ENCODE assay signal across 1 cellular context in the genomic region with DNA sequence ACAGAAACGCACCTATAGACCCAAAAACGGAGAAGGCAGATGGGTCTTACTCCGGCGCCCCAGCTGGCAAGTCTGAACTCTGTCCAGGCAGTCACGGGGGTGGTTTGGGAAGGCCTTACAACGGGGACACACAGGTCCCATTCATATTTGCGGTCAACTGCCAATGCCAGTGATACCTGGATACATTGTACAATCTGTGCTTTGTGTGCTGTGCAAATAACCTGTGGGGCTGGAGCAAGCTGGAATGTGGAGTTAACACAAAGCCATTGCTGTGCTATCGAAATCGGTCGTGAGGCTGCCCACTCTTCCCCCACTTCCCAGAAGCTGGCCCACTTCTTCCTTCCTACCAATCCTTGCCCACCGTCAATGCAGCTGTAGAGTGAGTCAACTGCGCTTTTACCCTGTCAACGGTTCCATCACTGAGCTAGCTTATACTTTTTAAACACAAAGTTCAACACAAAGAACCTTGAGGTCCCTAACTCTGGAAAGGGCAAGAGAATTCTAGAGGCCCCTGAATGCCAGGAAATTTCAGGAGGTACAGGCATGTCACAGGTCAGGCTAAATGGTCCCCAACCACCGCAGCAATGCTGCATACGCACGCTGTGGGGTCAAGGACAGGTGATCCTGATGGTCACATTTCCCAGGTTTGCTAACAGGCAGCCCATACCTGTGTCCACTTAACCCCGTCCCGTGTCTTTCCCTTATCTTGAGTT.
A peak's percentile ranks its signal among the peaks of the same experiment; 100 is the strongest.
TF ChIP-seq lines count a peak whose summit lies in the region.

No MANE protein-coding gene starts in this region.

TF ChIP-seq in HepG2, 621 proteins besides CTCF, POLR2A, EP300 and RAD21 (continued from another document and continues in another):
- TF ChIP-seq, protein P1, sequence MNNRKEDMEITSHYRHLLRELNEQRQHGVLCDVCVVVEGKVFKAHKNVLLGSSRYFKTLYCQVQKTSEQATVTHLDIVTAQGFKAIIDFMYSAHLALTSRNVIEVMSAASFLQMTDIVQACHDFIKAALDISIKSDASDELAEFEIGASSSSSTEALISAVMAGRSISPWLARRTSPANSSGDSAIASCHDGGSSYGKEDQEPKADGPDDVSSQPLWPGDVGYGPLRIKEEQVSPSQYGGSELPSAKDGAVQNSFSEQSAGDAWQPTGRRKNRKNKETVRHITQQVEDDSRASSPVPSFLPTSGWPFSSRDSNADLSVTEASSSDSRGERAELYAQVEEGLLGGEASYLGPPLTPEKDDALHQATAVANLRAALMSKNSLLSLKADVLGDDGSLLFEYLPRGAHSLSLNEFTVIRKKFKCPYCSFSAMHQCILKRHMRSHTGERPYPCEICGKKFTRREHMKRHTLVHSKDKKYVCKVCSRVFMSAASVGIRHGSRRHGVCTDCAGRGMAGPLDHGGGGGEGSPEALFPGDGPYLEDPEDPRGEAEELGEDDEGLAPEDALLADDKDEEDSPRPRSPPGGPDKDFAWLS (CRISPR knock-in tag; IDR thresholded peaks at IDR 0.05; ENCODE audit: borderline replicate concordance), result no peak; the same call in 1 of the 2 replicates
- TF ChIP-seq, protein P2, sequence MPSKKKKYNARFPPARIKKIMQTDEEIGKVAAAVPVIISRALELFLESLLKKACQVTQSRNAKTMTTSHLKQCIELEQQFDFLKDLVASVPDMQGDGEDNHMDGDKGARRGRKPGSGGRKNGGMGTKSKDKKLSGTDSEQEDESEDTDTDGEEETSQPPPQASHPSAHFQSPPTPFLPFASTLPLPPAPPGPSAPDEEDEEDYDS (CRISPR knock-in tag; IDR thresholded peaks at IDR 0.05), result no peak; the same call in 1 of the 2 replicates
- TF ChIP-seq STAT5B (CRISPR knock-in tag; IDR thresholded peaks at IDR 0.05), result no peak
- TF ChIP-seq ZNF883 (CRISPR knock-in tag; IDR thresholded peaks at IDR 0.05; ENCODE audit: not compliant biosample characterization), result peak; percentile 61
- peak; percentile 91 for TF ChIP-seq FOXA3 (CRISPR knock-in tag; IDR thresholded peaks at IDR 0.05)
- TF ChIP-seq, protein P3, sequence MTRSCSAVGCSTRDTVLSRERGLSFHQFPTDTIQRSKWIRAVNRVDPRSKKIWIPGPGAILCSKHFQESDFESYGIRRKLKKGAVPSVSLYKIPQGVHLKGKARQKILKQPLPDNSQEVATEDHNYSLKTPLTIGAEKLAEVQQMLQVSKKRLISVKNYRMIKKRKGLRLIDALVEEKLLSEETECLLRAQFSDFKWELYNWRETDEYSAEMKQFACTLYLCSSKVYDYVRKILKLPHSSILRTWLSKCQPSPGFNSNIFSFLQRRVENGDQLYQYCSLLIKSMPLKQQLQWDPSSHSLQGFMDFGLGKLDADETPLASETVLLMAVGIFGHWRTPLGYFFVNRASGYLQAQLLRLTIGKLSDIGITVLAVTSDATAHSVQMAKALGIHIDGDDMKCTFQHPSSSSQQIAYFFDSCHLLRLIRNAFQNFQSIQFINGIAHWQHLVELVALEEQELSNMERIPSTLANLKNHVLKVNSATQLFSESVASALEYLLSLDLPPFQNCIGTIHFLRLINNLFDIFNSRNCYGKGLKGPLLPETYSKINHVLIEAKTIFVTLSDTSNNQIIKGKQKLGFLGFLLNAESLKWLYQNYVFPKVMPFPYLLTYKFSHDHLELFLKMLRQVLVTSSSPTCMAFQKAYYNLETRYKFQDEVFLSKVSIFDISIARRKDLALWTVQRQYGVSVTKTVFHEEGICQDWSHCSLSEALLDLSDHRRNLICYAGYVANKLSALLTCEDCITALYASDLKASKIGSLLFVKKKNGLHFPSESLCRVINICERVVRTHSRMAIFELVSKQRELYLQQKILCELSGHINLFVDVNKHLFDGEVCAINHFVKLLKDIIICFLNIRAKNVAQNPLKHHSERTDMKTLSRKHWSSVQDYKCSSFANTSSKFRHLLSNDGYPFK (CRISPR knock-in tag; IDR thresholded peaks at IDR 0.05; ENCODE audit: borderline replicate concordance), result 0 out of 2 replicates have a peak, but pooled peaks have one; percentile 27
- TF ChIP-seq, protein P4, sequence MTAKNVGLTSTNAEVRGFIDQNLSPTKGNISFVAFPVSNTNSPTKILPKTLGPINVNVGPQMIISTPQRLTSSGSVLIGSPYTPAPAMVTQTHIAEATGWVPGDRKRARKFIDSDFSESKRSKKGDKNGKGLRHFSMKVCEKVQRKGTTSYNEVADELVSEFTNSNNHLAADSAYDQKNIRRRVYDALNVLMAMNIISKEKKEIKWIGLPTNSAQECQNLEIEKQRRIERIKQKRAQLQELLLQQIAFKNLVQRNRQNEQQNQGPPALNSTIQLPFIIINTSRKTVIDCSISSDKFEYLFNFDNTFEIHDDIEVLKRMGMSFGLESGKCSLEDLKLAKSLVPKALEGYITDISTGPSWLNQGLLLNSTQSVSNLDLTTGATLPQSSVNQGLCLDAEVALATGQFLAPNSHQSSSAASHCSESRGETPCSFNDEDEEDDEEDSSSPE (CRISPR knock-in tag; IDR thresholded peaks at IDR 0.05), result peak; percentile 36; the same call in 1 of the 2 replicates
- TF ChIP-seq, protein P5, sequence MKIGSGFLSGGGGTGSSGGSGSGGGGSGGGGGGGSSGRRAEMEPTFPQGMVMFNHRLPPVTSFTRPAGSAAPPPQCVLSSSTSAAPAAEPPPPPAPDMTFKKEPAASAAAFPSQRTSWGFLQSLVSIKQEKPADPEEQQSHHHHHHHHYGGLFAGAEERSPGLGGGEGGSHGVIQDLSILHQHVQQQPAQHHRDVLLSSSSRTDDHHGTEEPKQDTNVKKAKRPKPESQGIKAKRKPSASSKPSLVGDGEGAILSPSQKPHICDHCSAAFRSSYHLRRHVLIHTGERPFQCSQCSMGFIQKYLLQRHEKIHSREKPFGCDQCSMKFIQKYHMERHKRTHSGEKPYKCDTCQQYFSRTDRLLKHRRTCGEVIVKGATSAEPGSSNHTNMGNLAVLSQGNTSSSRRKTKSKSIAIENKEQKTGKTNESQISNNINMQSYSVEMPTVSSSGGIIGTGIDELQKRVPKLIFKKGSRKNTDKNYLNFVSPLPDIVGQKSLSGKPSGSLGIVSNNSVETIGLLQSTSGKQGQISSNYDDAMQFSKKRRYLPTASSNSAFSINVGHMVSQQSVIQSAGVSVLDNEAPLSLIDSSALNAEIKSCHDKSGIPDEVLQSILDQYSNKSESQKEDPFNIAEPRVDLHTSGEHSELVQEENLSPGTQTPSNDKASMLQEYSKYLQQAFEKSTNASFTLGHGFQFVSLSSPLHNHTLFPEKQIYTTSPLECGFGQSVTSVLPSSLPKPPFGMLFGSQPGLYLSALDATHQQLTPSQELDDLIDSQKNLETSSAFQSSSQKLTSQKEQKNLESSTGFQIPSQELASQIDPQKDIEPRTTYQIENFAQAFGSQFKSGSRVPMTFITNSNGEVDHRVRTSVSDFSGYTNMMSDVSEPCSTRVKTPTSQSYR (CRISPR knock-in tag; IDR thresholded peaks at IDR 0.05; ENCODE audit: borderline replicate concordance), result peak; percentile 92
- TF ChIP-seq, protein P6, sequence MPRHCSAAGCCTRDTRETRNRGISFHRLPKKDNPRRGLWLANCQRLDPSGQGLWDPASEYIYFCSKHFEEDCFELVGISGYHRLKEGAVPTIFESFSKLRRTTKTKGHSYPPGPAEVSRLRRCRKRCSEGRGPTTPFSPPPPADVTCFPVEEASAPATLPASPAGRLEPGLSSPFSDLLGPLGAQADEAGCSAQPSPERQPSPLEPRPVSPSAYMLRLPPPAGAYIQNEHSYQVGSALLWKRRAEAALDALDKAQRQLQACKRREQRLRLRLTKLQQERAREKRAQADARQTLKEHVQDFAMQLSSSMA (CRISPR knock-in tag; IDR thresholded peaks at IDR 0.05), result no peak; the same call in 1 of the 2 replicates
- TF ChIP-seq HDAC6 (IDR thresholded peaks at IDR 0.05; ENCODE audit: low read depth, low read length), result no peak
- TF ChIP-seq MBNL3 (CRISPR knock-in tag; conservative IDR thresholded peaks at IDR 0.05), result no peak
- TF ChIP-seq ZNF713 (CRISPR knock-in tag; IDR thresholded peaks at IDR 0.05), result no peak; the same call in 1 of the 2 replicates
- TF ChIP-seq ZNF382 (CRISPR knock-in tag; IDR thresholded peaks at IDR 0.05; ENCODE audit: borderline replicate concordance), result no peak
- TF ChIP-seq KAT2B (IDR thresholded peaks at IDR 0.05; ENCODE audit: borderline replicate concordance, low read depth, low read length), result no peak
- no peak for TF ChIP-seq ZFAT (CRISPR knock-in tag; conservative IDR thresholded peaks at IDR 0.05)
- TF ChIP-seq, protein P7, sequence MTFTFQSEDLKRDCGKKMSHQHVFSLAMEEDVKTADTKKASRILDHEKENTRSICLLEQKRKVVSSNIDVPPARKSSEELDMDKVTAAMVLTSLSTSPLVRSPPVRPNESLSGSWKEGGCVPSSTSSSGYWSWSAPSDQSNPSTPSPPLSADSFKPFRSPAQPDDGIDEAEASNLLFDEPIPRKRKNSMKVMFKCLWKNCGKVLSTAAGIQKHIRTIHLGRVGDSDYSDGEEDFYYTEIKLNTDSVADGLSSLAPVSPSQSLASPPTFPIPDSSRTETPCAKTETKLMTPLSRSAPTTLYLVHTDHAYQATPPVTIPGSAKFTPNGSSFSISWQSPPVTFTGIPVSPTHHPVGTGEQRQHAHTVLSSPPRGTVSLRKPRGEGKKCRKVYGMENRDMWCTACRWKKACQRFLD (CRISPR knock-in tag; IDR thresholded peaks at IDR 0.05; ENCODE audit: borderline replicate concordance), result no peak
- no peak for TF ChIP-seq ARHGAP35 (CRISPR knock-in tag; IDR thresholded peaks at IDR 0.05; ENCODE audit: borderline replicate concordance)
- no peak for TF ChIP-seq ZNF251 (CRISPR knock-in tag; IDR thresholded peaks at IDR 0.05)
- no peak for TF ChIP-seq ZNF136 (CRISPR knock-in tag; IDR thresholded peaks at IDR 0.05; ENCODE audit: low read depth)
- peak; percentile 79 for TF ChIP-seq ZNF605 (CRISPR knock-in tag; IDR thresholded peaks at IDR 0.05)
- peak; percentile 8; the same call in 1 of the 2 replicates for TF ChIP-seq ZNF180 (CRISPR knock-in tag; IDR thresholded peaks at IDR 0.05; ENCODE audit: borderline replicate concordance, low read depth)
- peak; percentile 92; the same call in 1 of the 2 replicates for TF ChIP-seq CHD4 (IDR thresholded peaks at IDR 0.05; ENCODE audit: borderline replicate concordance, low read length)
- TF ChIP-seq ERF (CRISPR knock-in tag; IDR thresholded peaks at IDR 0.05), result no peak; the same call in none of the 2 replicates
- no peak for TF ChIP-seq ZNF20 (CRISPR knock-in tag; IDR thresholded peaks at IDR 0.05)
- TF ChIP-seq, protein P8, sequence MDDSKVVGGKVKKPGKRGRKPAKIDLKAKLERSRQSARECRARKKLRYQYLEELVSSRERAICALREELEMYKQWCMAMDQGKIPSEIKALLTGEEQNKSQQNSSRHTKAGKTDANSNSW (CRISPR knock-in tag; IDR thresholded peaks at IDR 0.05; ENCODE audit: borderline replicate concordance), result no peak
- no peak for TF ChIP-seq RFXANK (CRISPR knock-in tag; IDR thresholded peaks at IDR 0.05)
- no peak; the same call in 1 of the 2 replicates for TF ChIP-seq GATAD1 (CRISPR knock-in tag; IDR thresholded peaks at IDR 0.05)
- TF ChIP-seq, protein P9, sequence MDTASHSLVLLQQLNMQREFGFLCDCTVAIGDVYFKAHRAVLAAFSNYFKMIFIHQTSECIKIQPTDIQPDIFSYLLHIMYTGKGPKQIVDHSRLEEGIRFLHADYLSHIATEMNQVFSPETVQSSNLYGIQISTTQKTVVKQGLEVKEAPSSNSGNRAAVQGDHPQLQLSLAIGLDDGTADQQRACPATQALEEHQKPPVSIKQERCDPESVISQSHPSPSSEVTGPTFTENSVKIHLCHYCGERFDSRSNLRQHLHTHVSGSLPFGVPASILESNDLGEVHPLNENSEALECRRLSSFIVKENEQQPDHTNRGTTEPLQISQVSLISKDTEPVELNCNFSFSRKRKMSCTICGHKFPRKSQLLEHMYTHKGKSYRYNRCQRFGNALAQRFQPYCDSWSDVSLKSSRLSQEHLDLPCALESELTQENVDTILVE (CRISPR knock-in tag; IDR thresholded peaks at IDR 0.05), result no peak
- no peak for TF ChIP-seq ATAD3A (CRISPR knock-in tag; IDR thresholded peaks at IDR 0.05)
- TF ChIP-seq RFX5 (IDR thresholded peaks at IDR 0.05; ENCODE audit: low read depth, low read length), result peak; percentile 8; the same call in 1 of the 2 replicates
- no peak for TF ChIP-seq GPN1 (CRISPR knock-in tag; IDR thresholded peaks at IDR 0.05; ENCODE audit: borderline replicate concordance)
- TF ChIP-seq, protein P10, sequence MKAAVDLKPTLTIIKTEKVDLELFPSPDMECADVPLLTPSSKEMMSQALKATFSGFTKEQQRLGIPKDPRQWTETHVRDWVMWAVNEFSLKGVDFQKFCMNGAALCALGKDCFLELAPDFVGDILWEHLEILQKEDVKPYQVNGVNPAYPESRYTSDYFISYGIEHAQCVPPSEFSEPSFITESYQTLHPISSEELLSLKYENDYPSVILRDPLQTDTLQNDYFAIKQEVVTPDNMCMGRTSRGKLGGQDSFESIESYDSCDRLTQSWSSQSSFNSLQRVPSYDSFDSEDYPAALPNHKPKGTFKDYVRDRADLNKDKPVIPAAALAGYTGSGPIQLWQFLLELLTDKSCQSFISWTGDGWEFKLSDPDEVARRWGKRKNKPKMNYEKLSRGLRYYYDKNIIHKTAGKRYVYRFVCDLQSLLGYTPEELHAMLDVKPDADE (CRISPR knock-in tag; IDR thresholded peaks at IDR 0.05), result no peak
- TF ChIP-seq ZNF619 (CRISPR knock-in tag; IDR thresholded peaks at IDR 0.05), result no peak
- 0 out of 2 replicates have a peak, but pooled peaks have one; percentile 34 for TF ChIP-seq MXD4 (CRISPR knock-in tag; IDR thresholded peaks at IDR 0.05)
- no peak; the same call in 1 of the 2 replicates for TF ChIP-seq POLR2AphosphoS2 (IDR thresholded peaks at IDR 0.05; ENCODE audit: low read depth, low read length)
- TF ChIP-seq SRY (CRISPR knock-in tag; IDR thresholded peaks at IDR 0.05), result peak; percentile 21; the same call in 1 of the 2 replicates
- TF ChIP-seq TCF7 (IDR thresholded peaks at IDR 0.05; ENCODE audit: low read depth), result peak; percentile 67
- peak; percentile 82; the same call in 1 of the 2 replicates for TF ChIP-seq ZNF782 (CRISPR knock-in tag; IDR thresholded peaks at IDR 0.05; ENCODE audit: borderline replicate concordance)
- peak; percentile 86; the same call in 1 of the 2 replicates for TF ChIP-seq RCOR2 (CRISPR knock-in tag; IDR thresholded peaks at IDR 0.05)
- TF ChIP-seq GABPA (IDR thresholded peaks at IDR 0.05; ENCODE audit: low read depth, low read length), result no peak
- TF ChIP-seq GABPA (CRISPR knock-in tag; IDR thresholded peaks at IDR 0.05; ENCODE audit: low read depth), result no peak
- TF ChIP-seq SCMH1 (CRISPR knock-in tag; IDR thresholded peaks at IDR 0.05; ENCODE audit: borderline replicate concordance), result no peak
- no peak for TF ChIP-seq ADNP (CRISPR knock-in tag; IDR thresholded peaks at IDR 0.05)
- no peak for TF ChIP-seq ZNF720 (CRISPR knock-in tag; IDR thresholded peaks at IDR 0.05)
- TF ChIP-seq TBP (CRISPR knock-in tag; IDR thresholded peaks at IDR 0.05), result peak; percentile 48; the same call in 1 of the 2 replicates
- peak; percentile 76; the same call in 1 of the 2 replicates for TF ChIP-seq DR1 (CRISPR knock-in tag; IDR thresholded peaks at IDR 0.05)
- no peak for TF ChIP-seq PLRG1 (conservative IDR thresholded peaks at IDR 0.05)
- TF ChIP-seq, protein P11, sequence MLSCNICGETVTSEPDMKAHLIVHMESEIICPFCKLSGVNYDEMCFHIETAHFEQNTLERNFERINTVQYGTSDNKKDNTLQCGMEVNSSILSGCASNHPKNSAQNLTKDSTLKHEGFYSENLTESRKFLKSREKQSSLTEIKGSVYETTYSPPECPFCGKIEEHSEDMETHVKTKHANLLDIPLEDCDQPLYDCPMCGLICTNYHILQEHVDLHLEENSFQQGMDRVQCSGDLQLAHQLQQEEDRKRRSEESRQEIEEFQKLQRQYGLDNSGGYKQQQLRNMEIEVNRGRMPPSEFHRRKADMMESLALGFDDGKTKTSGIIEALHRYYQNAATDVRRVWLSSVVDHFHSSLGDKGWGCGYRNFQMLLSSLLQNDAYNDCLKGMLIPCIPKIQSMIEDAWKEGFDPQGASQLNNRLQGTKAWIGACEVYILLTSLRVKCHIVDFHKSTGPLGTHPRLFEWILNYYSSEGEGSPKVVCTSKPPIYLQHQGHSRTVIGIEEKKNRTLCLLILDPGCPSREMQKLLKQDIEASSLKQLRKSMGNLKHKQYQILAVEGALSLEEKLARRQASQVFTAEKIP (CRISPR knock-in tag; IDR thresholded peaks at IDR 0.05; ENCODE audit: borderline replicate concordance), result no peak
- TF ChIP-seq ZNF563 (CRISPR knock-in tag; IDR thresholded peaks at IDR 0.05), result no peak
